9 cellular contexts compared by ENCODE assay signal in the genomic region with DNA sequence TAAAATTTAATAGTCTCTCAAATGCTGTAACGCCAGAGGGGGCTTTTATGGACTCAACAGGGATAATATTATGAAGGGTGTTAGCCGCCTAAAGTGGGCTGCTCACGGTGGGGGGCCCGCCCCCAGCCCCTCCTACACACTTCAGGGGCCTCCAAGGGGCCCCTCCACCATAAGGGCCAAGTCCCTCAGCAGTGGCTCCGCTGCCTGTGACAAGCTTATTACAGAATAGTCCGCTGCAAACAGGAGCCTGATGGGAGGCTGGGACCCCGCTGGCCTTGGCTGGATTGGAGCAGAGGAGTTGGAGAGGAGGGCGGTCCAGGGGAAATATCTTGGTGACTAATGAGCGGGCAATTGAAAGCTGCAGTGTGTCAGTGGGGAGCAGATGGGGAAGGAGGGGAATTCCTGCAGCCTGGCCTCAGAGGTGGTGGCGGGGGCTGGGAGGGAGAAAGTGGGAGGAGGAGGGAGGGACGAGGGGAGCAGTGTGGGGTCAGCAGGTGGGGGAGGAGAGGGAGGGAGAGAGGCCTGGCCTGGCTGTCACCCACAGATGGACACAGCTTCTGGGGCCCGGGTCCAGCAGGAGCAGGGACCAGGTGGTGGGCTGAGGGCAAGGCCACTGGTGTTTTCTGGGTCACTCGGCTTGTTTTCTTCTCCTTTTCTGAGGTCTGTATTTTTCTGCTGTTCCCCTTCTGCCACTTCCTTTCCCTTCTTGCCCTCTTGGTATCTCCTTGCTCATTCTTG. TPM values are rescaled to one million over a fixed set of nuclear protein-coding genes. Genes with fewer than 3 reads are reported as not detected.
DNase-seq lines count a peak whose midpoint lies in the region; ATAC-seq and TF ChIP-seq lines count a peak whose summit lies in the region.
"Had no signal": no experiment of that assay in that cellular context is flagged by ENCODE, and none has a peak within 500 bp of the region (broad histone marks: within the 10 kb centered on the region; RNA-seq: fewer than 3 reads in every experiment).

No MANE protein-coding gene starts in this region.

- no peaks in the 10 kb centered on the region for H3K9me3 ChIP-seq in GM23248 (ENCODE audit: low read depth)

- H3K27me3 ChIP-seq in ACC112 (ENCODE audit: insufficient read depth, low read length) (0 out of 2 replicates have a peak, but pooled peaks cover 4% of the 10 kb centered on the region), GM23248 (replicated peaks; ENCODE audit: insufficient read depth) (peaks cover 5% of the 10 kb centered on the region; the same call in 1 of the 2 replicates), kidney epithelial cell (ENCODE audit: control insufficient read depth, insufficient read depth, low read length) (peaks cover 2% of the 10 kb centered on the region)

- DNase-seq in GM23248 (peak; percentile 39), kidney epithelial cell (ENCODE audit: low read depth) (peak; percentile 65), UCSD-AML1 (lab: John Stamatoyannopoulos, UW; ENCODE audit: unreplicated experiment) (no peak)
- no peak for DNase-seq in activated CD4-positive, alpha-beta T cell treated with anti-CD3 and anti-CD28 coated beads, Interleukin-2, amount 50 U/mL, for 1 hour
- DNase-seq: DND-41 had no signal

- H3K4me3 ChIP-seq in ACC112 (ENCODE audit: low read depth, low read length) (no peak overlapping the region), GM23248 (no peak overlapping the region), kidney epithelial cell (ENCODE audit: low read depth, low read length) (no peak overlapping the region)

- no peaks in the 10 kb centered on the region for H3K9me2 ChIP-seq in GM23248 (ENCODE audit: insufficient read depth)

- H3K9ac ChIP-seq in GM23248, result no peak overlapping the region

- no peak for TF ChIP-seq CTCF in kidney epithelial cell (IDR thresholded peaks at IDR 0.05; ENCODE audit: insufficient read depth, low read length, poor library complexity, severe bottlenecking)

- ATAC-seq in SK-N-SH treated with all-trans-retinoic acid at 6 μM for 48 hours (peak; percentile 92), HG02798 (IDR thresholded peaks at IDR 0.05; ENCODE audit: poor library complexity, unreplicated experiment) (no peak), GM19397 (IDR thresholded peaks at IDR 0.05; ENCODE audit: unreplicated experiment) (no peak)

- H4K20me1 ChIP-seq in GM23248 (ENCODE audit: insufficient read depth), result no peaks in the 10 kb centered on the region

- H3K4me2 ChIP-seq in GM23248 (ENCODE audit: unreplicated experiment), result no peak overlapping the region

- peak overlapping the region; percentile 70 for H2AFZ ChIP-seq in ACC112 (ENCODE audit: low read length, unreplicated experiment)
- H2AFZ ChIP-seq in GM23248, result no peak overlapping the region

- H3K79me2 ChIP-seq in ACC112 (ENCODE audit: control insufficient read depth, insufficient read depth, low read length, unreplicated experiment), result no peaks in the 10 kb centered on the region
- no peaks in the 10 kb centered on the region for H3K79me2 ChIP-seq in GM23248 (ENCODE audit: insufficient read depth)

- H3F3A ChIP-seq in GM23248 (ENCODE audit: insufficient read depth), result no peaks in the 10 kb centered on the region

- no peaks in the 10 kb centered on the region for H3K36me3 ChIP-seq in ACC112 (ENCODE audit: insufficient read depth, low read length)
- no peaks in the 10 kb centered on the region for H3K36me3 ChIP-seq in GM23248 (ENCODE audit: low read depth)
- H3K36me3 ChIP-seq in kidney epithelial cell (ENCODE audit: control insufficient read depth, insufficient read depth, low read length), result no peaks in the 10 kb centered on the region

- H3K27ac ChIP-seq in ACC112 (ENCODE audit: low read depth, low read length) (no peak overlapping the region), GM23248 (no peak overlapping the region)

- WGBS in GM23248 (ENCODE audit: low coverage in 1 of 2, low lambda C conversion rate in 2 of 2, missing lambda C conversion rate in 2 of 2), 2 experiments, result 70 to 78% methylated on average over 10 to 13 of the region's 13 CpGs

- peaks cover 20% of the 10 kb centered on the region for H3K4me1 ChIP-seq in ACC112 (ENCODE audit: control insufficient read depth, insufficient read depth, low read length, unreplicated experiment)
- no peaks in the 10 kb centered on the region for H3K4me1 ChIP-seq in GM23248 (ENCODE audit: insufficient read depth)

- in situ Hi-C loops in GM23248 (cut with MboI), result no loop called here

TF ChIP-seq in SK-N-SH treated with all-trans-retinoic acid at 6 μM for 48 hours, 23 proteins besides CTCF, POLR2A, EP300 and RAD21:
- TF ChIP-seq SNAI2 (CRISPR knock-in tag; IDR thresholded peaks at IDR 0.05), result no peak
- TF ChIP-seq ZFP3 (CRISPR knock-in tag; IDR thresholded peaks at IDR 0.05), result no peak
- TF ChIP-seq ESRRG (CRISPR knock-in tag; IDR thresholded peaks at IDR 0.05), result no peak
- no peak for TF ChIP-seq POU6F1 (CRISPR knock-in tag; IDR thresholded peaks at IDR 0.05; ENCODE audit: borderline replicate concordance, low read depth)
- TF ChIP-seq ISL1 (CRISPR knock-in tag; IDR thresholded peaks at IDR 0.05), result no peak
- TF ChIP-seq GLIS3 (CRISPR knock-in tag; IDR thresholded peaks at IDR 0.05), result no peak
- no peak for TF ChIP-seq ZFP30 (CRISPR knock-in tag; IDR thresholded peaks at IDR 0.05)

RNA-seq across cellular contexts. Expression of gene FOXP4, which starts 57.6 kb away (rescaled TPM):
- 3.9 and 5.4 TPM in 2 replicates for total RNA-seq in GM23248 (2014; rRNA removed; shearing (Covaris generic))
- polyA plus RNA-seq in GM23248 (2016; fragmentation: Nextera tagmentation; extraction: Ambion mirVana), result 1.1 and 1.4 TPM in 2 replicates
- total RNA-seq in kidney epithelial cell, result 22.4 and 30.3 TPM in 2 replicates

Comparison
In these comparisons a context has a peak if more than half of its experiments do, and no peak if none do; other contexts are left out.
1. DNase-seq: peak in GM23248 (single experiment) and kidney epithelial cell (single experiment); none in activated CD4-positive, alpha-beta T cell treated with anti-CD3 and anti-CD28 coated beads, Interleukin-2, amount 50 U/mL, for 1 hour (single experiment) and UCSD-AML1 (single experiment).